Comparison of ENCODE assay signal across 8 cellular contexts in genomic region chr7:127588697-127589482, GRCh38. TPM values are rescaled to one million over a fixed set of nuclear protein-coding genes. Genes with fewer than 3 reads are reported as not detected.
DNase-seq lines count a peak whose midpoint lies in the region; ATAC-seq and TF ChIP-seq lines count a peak whose summit lies in the region.

No MANE protein-coding gene starts in this region.

- no peak overlapping the region for H2AK5ac ChIP-seq in neuronal stem cell (ENCODE audit: low read depth, low read length)

- no peak overlapping the region for H2BK15ac ChIP-seq in neuronal stem cell (ENCODE audit: low read length)

- no peak overlapping the region for H3K4ac ChIP-seq in neuronal stem cell (ENCODE audit: low read length)

- H3K36me3 Mint-ChIP-seq in CD4-positive, CD25-positive, alpha-beta regulatory T cell = peaks cover 11% of the 10 kb centered on the region
- peaks cover 13 to 21% of the 10 kb centered on the region in 2 donors for H3K36me3 Mint-ChIP-seq in activated naive CD4-positive, alpha-beta T cell treated with anti-CD3 and anti-CD28 coated beads, Interleukin-2, amount 50 U/mL, for 72 hours
- H3K36me3 Mint-ChIP-seq in glutamatergic neuron (ENCODE audit: unreplicated experiment) = no peaks in the 10 kb centered on the region

- peak overlapping the region; percentile 67 for H3K4me3 ChIP-seq in CD4-positive, CD25-positive, alpha-beta regulatory T cell (ENCODE audit: low read depth, low read length)
- peak overlapping the region; percentile 89 to 90 for H3K4me3 ChIP-seq in neuronal stem cell (ENCODE audit: low read length in 2 of 2)

- no peak for TF ChIP-seq CTCF in glutamatergic neuron (IDR thresholded peaks at IDR 0.05; ENCODE audit: partially characterized antibody, unreplicated experiment)

- peak overlapping the region; percentile 93 to 99 (median 98) for H3K4me3 Mint-ChIP-seq in CD4-positive, CD25-positive, alpha-beta regulatory T cell
- H3K4me3 Mint-ChIP-seq in glutamatergic neuron (ENCODE audit: unreplicated experiment) = peak overlapping the region; percentile 94

- H3K23ac ChIP-seq in neuronal stem cell (ENCODE audit: low read depth, low read length, poor library complexity) = peak overlapping the region; percentile 22

- H3K27ac ChIP-seq in CD4-positive, CD25-positive, alpha-beta regulatory T cell (ENCODE audit: insufficient read depth, low read length, poor library complexity, severe bottlenecking) = peak overlapping the region; percentile 83
- H3K27ac ChIP-seq in neuronal stem cell (replicated peaks; ENCODE audit: low read length) = no peak overlapping the region

- H3K14ac ChIP-seq in neuronal stem cell (ENCODE audit: low read length) = no peak overlapping the region

- H3K27ac Mint-ChIP-seq in CD4-positive, CD25-positive, alpha-beta regulatory T cell = peak overlapping the region; percentile 96 to 99 (median 98)
- H3K27ac Mint-ChIP-seq in activated naive CD4-positive, alpha-beta T cell treated with anti-CD3 and anti-CD28 coated beads, Interleukin-2, amount 50 U/mL, for 72 hours = peak overlapping the region; percentile 88 to 91
- peak overlapping the region; percentile 79 for H3K27ac Mint-ChIP-seq in glutamatergic neuron (ENCODE audit: unreplicated experiment)

- H3K4me1 Mint-ChIP-seq in CD4-positive, CD25-positive, alpha-beta regulatory T cell = peaks cover 9 to 54% (median 41%) of the 10 kb centered on the region in 4 donors
- H3K4me1 Mint-ChIP-seq in glutamatergic neuron (ENCODE audit: low read depth, unreplicated experiment) = peaks cover 12% of the 10 kb centered on the region

- H3K79me1 ChIP-seq in neuronal stem cell (ENCODE audit: low read depth, low read length) = peaks cover 6% of the 10 kb centered on the region

- H4K91ac ChIP-seq in neuronal stem cell (ENCODE audit: low read depth, low read length, poor library complexity) = no peak overlapping the region

- H2BK120ac ChIP-seq in neuronal stem cell (ENCODE audit: low read depth, low read length) = no peak overlapping the region

- H3K9me3 ChIP-seq in CD4-positive, CD25-positive, alpha-beta regulatory T cell (ENCODE audit: control insufficient read depth in 2 of 2, low read length in 2 of 2) = no peaks in the 10 kb centered on the region
- H3K9me3 ChIP-seq in neuronal stem cell (replicated peaks in 1 of 2; ENCODE audit: control insufficient read depth in 2 of 2, insufficient read depth in 1 of 2, low read depth in 1 of 2, low read length in 2 of 2) = no peaks in the 10 kb centered on the region

- peaks cover 40% of the 10 kb centered on the region for H3K4me1 ChIP-seq in CD4-positive, CD25-positive, alpha-beta regulatory T cell (ENCODE audit: control insufficient read depth, insufficient read depth, low read length, poor library complexity, severe bottlenecking)
- peaks cover 15 to 16% of the 10 kb centered on the region in 2 donors for H3K4me1 ChIP-seq in neuronal stem cell (ENCODE audit: control insufficient read depth in 2 of 2, insufficient read depth in 1 of 2, low read depth in 1 of 2, low read length in 2 of 2)

- peak overlapping the region; percentile 86 for H3K18ac ChIP-seq in neuronal stem cell (ENCODE audit: low read length)

- peaks cover 0 to 1% (median 0%) of the 10 kb centered on the region in 7 donors for H3K9me3 Mint-ChIP-seq in CD4-positive, CD25-positive, alpha-beta regulatory T cell
- H3K9me3 Mint-ChIP-seq in activated naive CD4-positive, alpha-beta T cell treated with anti-CD3 and anti-CD28 coated beads, Interleukin-2, amount 50 U/mL, for 72 hours = no peaks in the 10 kb centered on the region
- H3K9me3 Mint-ChIP-seq in glutamatergic neuron (ENCODE audit: unreplicated experiment) = peaks cover 12% of the 10 kb centered on the region

- H3K36me3 ChIP-seq in CD4-positive, CD25-positive, alpha-beta regulatory T cell (ENCODE audit: control insufficient read depth, insufficient read depth, low read length) = peaks cover 13% of the 10 kb centered on the region
- peaks cover 16 to 35% of the 10 kb centered on the region in 2 donors for H3K36me3 ChIP-seq in neuronal stem cell (replicated peaks in 1 of 2; ENCODE audit: control insufficient read depth in 2 of 2, insufficient read depth in 2 of 2, low read length in 2 of 2)

- no peak overlapping the region for H2BK5ac ChIP-seq in neuronal stem cell (ENCODE audit: low read length)

- peak; percentile 5 to 6 for ATAC-seq in CD4-positive, CD25-positive, alpha-beta regulatory T cell (ENCODE audit: low read depth in 2 of 2)
- ATAC-seq in GM19043 (IDR thresholded peaks at IDR 0.05; ENCODE audit: low read depth, unreplicated experiment) (peak; percentile 14), HG03280 (IDR thresholded peaks at IDR 0.05; ENCODE audit: unreplicated experiment) (peak; percentile 3), GM18520 (IDR thresholded peaks at IDR 0.05; ENCODE audit: unreplicated experiment) (no peak)
- ATAC-seq in activated naive CD4-positive, alpha-beta T cell treated with anti-CD3 and anti-CD28 coated beads, Interleukin-2, amount 50 U/mL, for 72 hours = peak; percentile 3 to 21

- peak overlapping the region; percentile 99 for H2AFZ ChIP-seq in neuronal stem cell (ENCODE audit: low read length)

- no peak overlapping the region for H2BK12ac ChIP-seq in neuronal stem cell (ENCODE audit: low read length)

- peaks cover 4% of the 10 kb centered on the region for H3K27me3 Mint-ChIP-seq in CD4-positive, CD25-positive, alpha-beta regulatory T cell
- peaks cover 8% of the 10 kb centered on the region for H3K27me3 Mint-ChIP-seq in glutamatergic neuron (ENCODE audit: unreplicated experiment)

- peak in 2 of 3 donors; percentile 16 to 48 for DNase-seq in CD4-positive, CD25-positive, alpha-beta regulatory T cell
- peak; percentile 90 for DNase-seq in NCI-H69 (lab: John Stamatoyannopoulos, UW)
- peak in 1 of 2 donors; percentile 12 for DNase-seq in activated naive CD4-positive, alpha-beta T cell treated with anti-CD3 and anti-CD28 coated beads, Interleukin-2, amount 50 U/mL, for 72 hours (ENCODE audit: low spot score in 2 of 2)
- peak; percentile 57 for DNase-seq in glutamatergic neuron
- DNase-seq in neuronal stem cell (ENCODE audit: low spot score) = peak; percentile 48

- peak overlapping the region; percentile 81 for H3K9ac ChIP-seq in neuronal stem cell (ENCODE audit: low read depth, low read length, poor library complexity)

- WGBS in neuronal stem cell (ENCODE audit: extremely low coverage in 2 of 2, insufficient read length in 2 of 2, insufficient replicate concordance in 1 of 2), 2 donors = no CpG with 5 or more reads among the region's 43 CpGs

- H4K8ac ChIP-seq in neuronal stem cell (ENCODE audit: low read depth, low read length) = no peak overlapping the region

- peak overlapping the region; percentile 77 for H3K4me2 ChIP-seq in neuronal stem cell (ENCODE audit: insufficient read depth, low read length, poor library complexity, severe bottlenecking)

- H3K27me3 ChIP-seq in CD4-positive, CD25-positive, alpha-beta regulatory T cell (ENCODE audit: control insufficient read depth, insufficient read depth, low read length) = no peaks in the 10 kb centered on the region
- peaks cover 0 to 3% (median 0%) of the 10 kb centered on the region in 3 experiments for H3K27me3 ChIP-seq in neuronal stem cell (ENCODE audit: control insufficient read depth in 3 of 3, insufficient read depth in 3 of 3, low read depth in 1 of 3, low read length in 3 of 3)

RNA-seq across cellular contexts. Expression of gene ARF5, which starts 0.7 kb away (rescaled TPM):
- total RNA-seq in CD4-positive, CD25-positive, alpha-beta regulatory T cell = 101 TPM
- 100 to 1,000 TPM; 187 to 223 (median 199) TPM for polyA plus RNA-seq in CD4-positive, CD25-positive, alpha-beta regulatory T cell
- 100 to 1,000 TPM in 1 of 2 donors, 10 to 100 TPM in 1; 91.1 to 112 TPM for total RNA-seq in activated naive CD4-positive, alpha-beta T cell treated with anti-CD3 and anti-CD28 coated beads, Interleukin-2, amount 50 U/mL, for 72 hours
- 137 TPM for total RNA-seq in glutamatergic neuron (ENCODE audit: unreplicated experiment)
- polyA plus RNA-seq in neuronal stem cell (2013, experiment 1 of 2) = 174 TPM
- 173 TPM for polyA plus RNA-seq in neuronal stem cell (2013, experiment 2 of 2)

RNA-seq across cellular contexts. Expression of gene GCC1, which starts 3.5 kb away (rescaled TPM):
- 40.4 TPM for total RNA-seq in CD4-positive, CD25-positive, alpha-beta regulatory T cell
- 10 to 100 TPM; 11.4 to 16.4 (median 15.6) TPM for polyA plus RNA-seq in CD4-positive, CD25-positive, alpha-beta regulatory T cell
- total RNA-seq in activated naive CD4-positive, alpha-beta T cell treated with anti-CD3 and anti-CD28 coated beads, Interleukin-2, amount 50 U/mL, for 72 hours = 10 to 100 TPM; 15.0 to 15.2 TPM
- total RNA-seq in glutamatergic neuron (ENCODE audit: unreplicated experiment) = 14.9 TPM
- polyA plus RNA-seq in neuronal stem cell (2013, experiment 1 of 2) = 5.0 TPM
- 4.9 TPM for polyA plus RNA-seq in neuronal stem cell (2013, experiment 2 of 2)

RNA-seq across cellular contexts. Expression of gene FSCN3, which starts 4.6 kb away (rescaled TPM):
- total RNA-seq in CD4-positive, CD25-positive, alpha-beta regulatory T cell = 2.7 TPM
- 1 to 10 TPM in 1 of 4 donors, under 1 TPM in 3; 0.63 to 1.3 (median 0.79) TPM for polyA plus RNA-seq in CD4-positive, CD25-positive, alpha-beta regulatory T cell
- total RNA-seq in activated naive CD4-positive, alpha-beta T cell treated with anti-CD3 and anti-CD28 coated beads, Interleukin-2, amount 50 U/mL, for 72 hours = under 1 TPM; 0.96 to 0.97 TPM
- 1.2 TPM for total RNA-seq in glutamatergic neuron (ENCODE audit: unreplicated experiment)
- polyA plus RNA-seq in neuronal stem cell (2013, experiment 1 of 2) = 1.7 TPM
- 1.1 TPM for polyA plus RNA-seq in neuronal stem cell (2013, experiment 2 of 2)

RNA-seq across cellular contexts. Expression of gene PAX4, which starts 29.1 kb away (rescaled TPM):
- not detected for total RNA-seq in CD4-positive, CD25-positive, alpha-beta regulatory T cell
- polyA plus RNA-seq in CD4-positive, CD25-positive, alpha-beta regulatory T cell = not detected
- not detected for total RNA-seq in activated naive CD4-positive, alpha-beta T cell treated with anti-CD3 and anti-CD28 coated beads, Interleukin-2, amount 50 U/mL, for 72 hours
- total RNA-seq in glutamatergic neuron (ENCODE audit: unreplicated experiment) = not detected
- polyA plus RNA-seq in neuronal stem cell (2013, experiment 1 of 2) = not detected
- polyA plus RNA-seq in neuronal stem cell (2013, experiment 2 of 2) = 0.03 TPM
